In the genomic region with DNA sequence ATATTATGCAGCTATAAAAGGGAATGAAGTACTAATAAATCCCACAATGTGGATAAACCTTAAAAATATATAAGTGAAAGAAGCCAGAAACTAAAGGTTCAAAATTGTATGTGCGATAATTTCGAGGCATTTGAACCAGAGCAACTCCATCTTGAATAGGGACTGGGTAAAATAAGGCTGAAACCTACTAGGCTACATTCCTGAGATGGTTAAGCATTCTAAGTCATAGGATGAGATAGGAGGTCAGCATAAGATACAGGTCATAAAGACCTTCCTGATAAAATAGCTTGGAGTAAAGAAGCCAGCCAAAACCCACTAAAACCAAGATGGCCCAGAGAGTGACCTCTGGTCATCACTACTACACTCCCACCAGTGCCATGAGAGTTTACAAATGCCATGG, we compare ENCODE assay signal across 1 cellular context.
TF ChIP-seq lines count a peak whose summit lies in the region.

No MANE protein-coding gene starts in this region.

TF ChIP-seq in GM23338, 12 proteins besides CTCF, POLR2A, EP300 and RAD21 (continued from another document):
- TF ChIP-seq ZNF462 (CRISPR knock-in tag; IDR thresholded peaks at IDR 0.05) (no peak), JUNB (IDR thresholded peaks at IDR 0.05; ENCODE audit: unreplicated experiment) (no peak), POLR2AphosphoS5 (IDR thresholded peaks at IDR 0.05; ENCODE audit: low read depth) (no peak), NANOG (IDR thresholded peaks at IDR 0.05; ENCODE audit: borderline replicate concordance) (no peak), EZH2phosphoT487 (IDR thresholded peaks at IDR 0.05; ENCODE audit: unreplicated experiment) (no peak), EZH2 (IDR thresholded peaks at IDR 0.05; ENCODE audit: low read depth, unreplicated experiment) (no peak), REST (IDR thresholded peaks at IDR 0.05; ENCODE audit: unreplicated experiment) (no peak), ETS1 (IDR thresholded peaks at IDR 0.05) (no peak)
